18 cellular contexts compared by ENCODE assay signal in the genomic region with DNA sequence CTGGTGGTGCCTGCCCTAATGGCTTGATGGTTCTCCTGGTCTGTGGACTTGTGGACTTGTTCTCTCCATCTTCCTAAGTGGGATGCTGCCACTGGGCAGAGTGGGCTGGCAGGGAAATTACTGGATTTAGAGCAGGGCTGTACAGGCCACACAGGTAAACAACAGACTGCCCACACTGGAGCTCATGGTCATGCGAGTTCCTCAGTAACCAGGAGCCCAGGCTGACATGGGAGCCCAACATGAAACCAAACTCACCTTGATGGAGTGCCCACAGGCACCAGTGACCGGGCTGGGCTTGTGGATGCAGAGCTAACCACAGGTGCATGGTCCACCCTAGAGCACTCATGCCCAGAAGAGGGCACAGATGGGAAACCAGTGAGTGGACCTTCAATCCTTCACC.
"Had no signal": no experiment of that assay in that cellular context is flagged by ENCODE, and none has a peak within 500 bp of the region (broad histone marks: within the 10 kb centered on the region; RNA-seq: fewer than 3 reads in every experiment).

No MANE protein-coding gene starts in this region.

- H3K27ac ChIP-seq: coronary artery, dorsolateral prefrontal cortex, heart right ventricle, left lung, lower lobe of right lung, right atrium auricular region, sigmoid colon, skin epidermis, tibial artery, upper lobe of left lung, vagina had no signal

- H3K27ac Mint-ChIP-seq: nephron progenitor cell had no signal

- H3K4me3 Mint-ChIP-seq: nephron progenitor cell had no signal

- DNase-seq: dorsolateral prefrontal cortex; effector CD8-positive, alpha-beta T cell; heart right ventricle; islet precursor cell; left lung; lower lobe of right lung; mesenchymal stem cell; midbrain; nephron progenitor cell; sigmoid colon; stimulated activated CD4-positive, alpha-beta T cell treated with anti-CD3 and anti-CD28 coated beads, Interleukin-12 subunit alpha, Interleukin-12 subunit beta, amount 100 ng/mL, for 4 hours; stimulated activated naive CD4-positive, alpha-beta T cell treated with Interleukin-2 at 50 U/mL for 16 hours; tibial artery; upper lobe of left lung had no signal

- H3K4me1 ChIP-seq: left lung, lower lobe of right lung, sigmoid colon, tibial artery, upper lobe of left lung, vagina had no signal

- H3K9me3 ChIP-seq: sigmoid colon, vagina had no signal

- H3K27me3 ChIP-seq: right atrium auricular region, upper lobe of left lung, vagina had no signal

- H3K4me3 ChIP-seq: coronary artery, dorsolateral prefrontal cortex, heart right ventricle, left lung, lower lobe of right lung, right atrium auricular region, sigmoid colon, skin epidermis, tibial artery, upper lobe of left lung, vagina had no signal

- H3K36me3 ChIP-seq: heart right ventricle, left lung, lower lobe of right lung, right atrium auricular region, sigmoid colon, tibial artery, upper lobe of left lung, vagina had no signal

- ATAC-seq: heart right ventricle, left lung, lower lobe of right lung had no signal

- H3K9me3 Mint-ChIP-seq: nephron progenitor cell had no signal
